ENCODE assay signal across 19 cellular contexts in the genomic region with DNA sequence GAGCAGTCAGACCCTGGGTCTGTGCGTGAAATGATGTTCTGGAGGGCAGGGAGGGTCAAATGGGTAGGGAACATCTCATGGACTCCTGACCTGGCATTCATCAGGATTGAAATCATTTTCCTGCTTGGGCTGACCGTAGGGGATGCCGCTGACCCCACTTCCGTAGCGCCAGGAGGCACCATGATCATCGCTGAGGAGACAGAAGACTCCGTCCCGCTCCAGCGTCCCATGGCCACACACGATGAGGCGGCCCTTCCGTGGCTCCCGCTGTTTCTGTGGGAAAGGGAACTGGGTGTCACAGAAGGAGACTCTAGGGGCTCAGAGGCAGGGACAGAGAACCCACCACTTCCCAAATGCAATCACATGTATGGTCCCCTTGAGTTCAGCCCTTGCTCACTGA. TPM values are rescaled to one million over a fixed set of nuclear protein-coding genes. Genes with fewer than 3 reads are reported as not detected.
DNase-seq lines count a peak whose midpoint lies in the region; ATAC-seq and TF ChIP-seq lines count a peak whose summit lies in the region.
"Had no signal": no experiment of that assay in that cellular context is flagged by ENCODE, and none has a peak within 500 bp of the region (broad histone marks: within the 10 kb centered on the region; RNA-seq: fewer than 3 reads in every experiment).

No MANE protein-coding gene starts in this region.

- DNase-seq in neural crest cell (ENCODE audit: low read depth, low spot score) (no peak), NCI-H82 treated with DMSO at 0.1 percent for 48 hours (lab: John Stamatoyannopoulos, UW; ENCODE audit: unreplicated experiment) (no peak), COLO829 (ENCODE audit: low spot score) (no peak)
- DNase-seq: ACHN, C1 segment of cervical spinal cord, DND-41, IMR-90, MM.1S, NCI-H1092 treated with DMSO at 0.1 percent for 48 hours, NCI-H1694, NCI-H2081 treated with DMSO at 0.1 percent for 48 hours, NCI-H446 treated with DMSO at 0.1 percent for 48 hours, NCI-H69 had no signal

- H3K36me3 Mint-ChIP-seq in IgD-negative memory B cell (peaks cover 5% of the 10 kb centered on the region), brain (peaks cover 38% of the 10 kb centered on the region), neural crest cell (ENCODE audit: low read depth) (peaks cover 12% of the 10 kb centered on the region)

- H3K4me1 Mint-ChIP-seq in IgD-negative memory B cell (peaks cover 13 to 17% (median 14%) of the 10 kb centered on the region in 3 donors), brain (peaks cover 38% of the 10 kb centered on the region), neural crest cell (peaks cover 30% of the 10 kb centered on the region)

- H3K27ac Mint-ChIP-seq in IgD-negative memory B cell, result peak overlapping the region in 2 of 3 donors; percentile 40 to 68
- H3K27ac Mint-ChIP-seq in brain, result no peak overlapping the region
- H3K27ac Mint-ChIP-seq in neural crest cell (ENCODE audit: unreplicated experiment), result no peak overlapping the region

- H3K27me3 Mint-ChIP-seq in IgD-negative memory B cell (no peaks in the 10 kb centered on the region), brain (peaks cover 6% of the 10 kb centered on the region), neural crest cell (ENCODE audit: low read depth) (no peaks in the 10 kb centered on the region)

- H3K4me3 Mint-ChIP-seq in IgD-negative memory B cell (peak overlapping the region in 2 of 4 donors; percentile 49 to 71), brain (peak overlapping the region in 4 of 5 experiments; percentile 50 to 98 (median 66)), neural crest cell (peak overlapping the region; percentile 75)

- ATAC-seq in GM19395 (IDR thresholded peaks at IDR 0.05; ENCODE audit: unreplicated experiment), result no peak
- ATAC-seq: Panc1 had no signal

- TF ChIP-seq CTCF in brain (conservative IDR thresholded peaks at IDR 0.05) (no peak), neural crest cell (conservative IDR thresholded peaks at IDR 0.05) (no peak)

- H3K9me3 Mint-ChIP-seq in IgD-negative memory B cell, result no peaks in the 10 kb centered on the region
- H3K9me3 Mint-ChIP-seq in brain, result peaks cover 0 to 3% (median 0%) of the 10 kb centered on the region in 5 experiments
- H3K9me3 Mint-ChIP-seq in neural crest cell, result no peaks in the 10 kb centered on the region

RNA-seq across cellular contexts. Expression of a gene that starts 2.3 kb away (rescaled TPM):
- 25.0 TPM for polyA plus RNA-seq in IgD-negative memory B cell
- 59.5 TPM for polyA plus RNA-seq in brain (ENCODE audit: insufficient read depth, low read depth, low replicate concordance)
- 46.3 and 49.9 TPM in 2 replicates for total RNA-seq in neural crest cell

RNA-seq across cellular contexts. Expression of a gene that starts 18.4 kb away (rescaled TPM):
- polyA plus RNA-seq in IgD-negative memory B cell, result not detected
- polyA plus RNA-seq in brain (ENCODE audit: insufficient read depth, low read depth, low replicate concordance), result 15.7 TPM
- 0.32 and 0.84 TPM in 2 replicates for total RNA-seq in neural crest cell
- total RNA-seq: LHCN-M2, SK-MEL-5 had no signal

RNA-seq across cellular contexts. Expression of a gene that starts 32.8 kb away (rescaled TPM):
- polyA plus RNA-seq in IgD-negative memory B cell (5.7 TPM), brain (ENCODE audit: insufficient read depth, low read depth, low replicate concordance) (248 TPM)
- total RNA-seq in neural crest cell, result 78.5 and 82.5 TPM in 2 replicates

RNA-seq across cellular contexts. Expression of a gene that starts 37.1 kb away (rescaled TPM):
- 49.3 TPM for polyA plus RNA-seq in IgD-negative memory B cell
- polyA plus RNA-seq in brain (ENCODE audit: insufficient read depth, low read depth, low replicate concordance), result 168 TPM
- total RNA-seq in neural crest cell, result 202 and 205 TPM in 2 replicates

RNA-seq across cellular contexts. Expression of a gene that starts 41.5 kb away (rescaled TPM):
- polyA plus RNA-seq in IgD-negative memory B cell, result not detected
- polyA plus RNA-seq in brain (ENCODE audit: insufficient read depth, low read depth, low replicate concordance), result 36.9 TPM
- 60.8 and 61.1 TPM in 2 replicates for total RNA-seq in neural crest cell

Comparison
In these comparisons a context has a peak if more than half of its experiments do, and no peak if none do; other contexts are left out.
1. H3K27ac Mint-ChIP-seq: peak in IgD-negative memory B cell (2 of 3); none in brain (0 of 5) and neural crest cell (single experiment).
2. RNA of a gene that starts 18.4 kb away (polyA plus RNA-seq): 15.7 TPM in brain (single experiment); not detected in IgD-negative memory B cell (single experiment); every median in the first group is over 10 times any median in the second.
3. RNA of a gene that starts 32.8 kb away (polyA plus RNA-seq): 248 TPM in brain (single experiment); 5.7 TPM in IgD-negative memory B cell (single experiment); every median in the first group is over 10 times any median in the second.